In the genomic region with DNA sequence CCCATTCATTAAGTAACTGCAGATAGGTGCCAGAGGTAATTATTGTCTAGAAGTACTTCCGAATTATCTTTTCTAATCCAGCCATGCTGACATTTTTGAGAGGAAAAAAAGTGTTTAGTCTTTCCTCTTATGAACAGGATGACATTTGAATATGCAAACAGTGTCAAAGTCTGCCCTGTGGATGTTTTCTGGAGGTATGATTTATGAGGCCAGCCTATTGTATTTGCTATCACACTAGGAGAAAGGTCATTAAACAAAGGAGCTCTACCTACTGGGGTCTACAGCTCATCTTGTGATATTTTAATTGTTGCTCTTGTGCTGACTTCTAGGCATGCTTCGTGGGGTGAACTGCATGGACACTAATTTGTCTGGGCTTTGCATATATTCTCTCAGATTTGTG, we compare ENCODE assay signal across 24 cellular contexts.
"Had no signal": no experiment of that assay in that cellular context is flagged by ENCODE, and none has a peak within 500 bp of the region (broad histone marks: within the 10 kb centered on the region; RNA-seq: fewer than 3 reads in every experiment).

No MANE protein-coding gene starts in this region.

- ATAC-seq: left cardiac atrium; left ventricle myocardium superior; pancreas; right cardiac atrium; stimulated activated effector memory CD8-positive, alpha-beta T cell treated with anti-CD3 and anti-CD28 coated beads, Interleukin-12 subunit alpha, Interleukin-12 subunit beta, amount 100 ng/mL, for 72 hours; stimulated activated naive CD8-positive, alpha-beta T cell treated with anti-CD3 and anti-CD28 coated beads, Interleukin-15, Interleukin-2, amounts not matched to agents 100 U/mL and 50 U/mL, for 24 hours had no signal

- H3K27ac ChIP-seq: hepatocyte, pancreas, tibial artery, upper lobe of left lung, uterus had no signal

- H3K4me3 ChIP-seq: hepatocyte, lung, pancreas, smooth muscle cell, tibial artery, upper lobe of left lung, uterus had no signal

- H3K4me1 ChIP-seq: pancreas, tibial artery, upper lobe of left lung, uterus had no signal

- H3K27me3 ChIP-seq: hepatocyte, pancreas, tibial artery, upper lobe of left lung, uterus had no signal

- H3K36me3 ChIP-seq: pancreas, tibial artery, upper lobe of left lung, uterus had no signal

- DNase-seq: effector CD4-positive, alpha-beta T cell; endodermal cell; erythroblast; foreskin melanocyte; head of caudate nucleus; kidney; left cardiac atrium; left ventricle myocardium superior; mesenchymal stem cell; midbrain; naive B cell; occipital lobe; pancreas; right cardiac atrium; stimulated activated CD4-positive, alpha-beta T cell treated with anti-CD3 and anti-CD28 coated beads, Interleukin-2, amount 100 ng/mL, for 48 hours; stimulated activated CD8-positive, alpha-beta memory T cell treated with anti-CD3 and anti-CD28 coated beads, Interleukin-4, amount 100 ng/mL, for 48 hours; stimulated activated naive CD8-positive, alpha-beta T cell treated with anti-CD3 and anti-CD28 coated beads, Interleukin-15, Interleukin-2, amounts not matched to agents 100 U/mL and 50 U/mL, for 24 hours; tibial artery; upper lobe of left lung; uterus had no signal

- H3K9me3 ChIP-seq: pancreas, uterus had no signal
